Comparison of ENCODE assay signal across 13 cellular contexts in the genomic region with DNA sequence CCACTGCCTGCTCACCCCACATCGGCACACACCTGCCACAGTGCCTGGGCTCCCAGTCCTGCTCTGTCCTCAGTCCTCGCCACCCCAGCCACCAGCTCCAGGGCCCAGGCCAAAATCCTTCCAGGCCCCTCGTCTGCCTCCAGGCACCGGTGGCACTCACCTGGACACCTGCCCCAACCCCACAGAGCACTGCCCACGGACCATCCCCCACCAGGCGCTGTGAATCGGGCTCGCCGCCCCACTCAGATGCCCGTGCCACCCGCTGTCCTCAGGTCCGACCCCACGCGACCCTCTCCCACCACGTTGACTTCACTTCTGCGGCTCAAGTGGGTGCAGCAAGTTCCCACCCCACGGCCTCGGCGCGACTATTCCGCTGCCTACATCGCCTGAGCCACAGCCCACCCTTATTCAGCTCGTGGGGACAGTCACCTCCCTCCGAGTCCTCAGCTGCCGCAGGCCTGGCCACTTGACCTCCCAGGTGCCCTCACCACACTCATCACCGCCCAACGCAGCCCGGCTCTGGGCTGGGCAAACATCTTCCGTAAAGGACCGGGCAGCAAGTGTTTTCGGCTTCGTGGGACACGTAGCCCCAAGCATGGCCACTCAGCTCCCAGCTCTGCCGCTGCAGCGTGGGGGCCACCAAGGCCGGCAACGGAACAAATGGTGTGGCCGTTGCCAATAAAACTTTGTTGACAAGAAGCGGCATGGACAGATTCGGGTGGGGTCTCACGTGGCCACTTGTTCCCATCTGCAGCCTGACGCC. TPM values are rescaled to one million over a fixed set of nuclear protein-coding genes. Genes with fewer than 3 reads are reported as not detected.
"Had no signal": no experiment of that assay in that cellular context is flagged by ENCODE, and none has a peak within 500 bp of the region (broad histone marks: within the 10 kb centered on the region; RNA-seq: fewer than 3 reads in every experiment).

No MANE protein-coding gene starts in this region.

- H3K27me3 Mint-ChIP-seq: activated B cell treated with CpG ODN at 0.5 μM for 24 hours; activated CD4-positive, alpha-beta T cell treated with anti-CD3 and anti-CD28 coated beads, Interleukin-2, amount 10 ng/mL, durations not matched to agents 7 days and 5 days; T-helper 17 cell had no signal

- H3K36me3 ChIP-seq: thyroid gland had no signal

- H3K9me3 Mint-ChIP-seq: activated B cell treated with CpG ODN at 0.5 μM for 24 hours; activated CD4-positive, alpha-beta T cell treated with anti-CD3 and anti-CD28 coated beads, Interleukin-2, amount 10 ng/mL, durations not matched to agents 7 days and 5 days; immature natural killer cell; stimulated activated effector memory CD8-positive, alpha-beta T cell treated with anti-CD3 and anti-CD28 coated beads, Interleukin-12 subunit alpha, Interleukin-12 subunit beta, amount 100 ng/mL, for 72 hours had no signal

- H3K27me3 ChIP-seq: thyroid gland, vagina had no signal

- H3K27ac ChIP-seq: thyroid gland, vagina had no signal

- H3K4me3 Mint-ChIP-seq: activated B cell treated with CpG ODN at 0.5 μM for 24 hours; activated CD4-positive, alpha-beta T cell treated with anti-CD3 and anti-CD28 coated beads, Interleukin-2, amount 10 ng/mL, durations not matched to agents 7 days and 5 days; activated naive CD8-positive, alpha-beta T cell treated with anti-CD3 and anti-CD28 coated beads, Interleukin-2, amount 50 U/mL, for 24 hours; immature natural killer cell; nephron progenitor cell; stimulated activated effector memory CD8-positive, alpha-beta T cell treated with anti-CD3 and anti-CD28 coated beads, Interleukin-12 subunit alpha, Interleukin-12 subunit beta, amount 100 ng/mL, for 72 hours; T-helper 17 cell had no signal

- H3K4me3 ChIP-seq: thyroid gland, vagina had no signal

- ATAC-seq: activated naive CD8-positive, alpha-beta T cell treated with anti-CD3 and anti-CD28 coated beads, Interleukin-2, amount 50 U/mL, for 24 hours; stimulated activated effector memory CD8-positive, alpha-beta T cell treated with anti-CD3 and anti-CD28 coated beads, Interleukin-12 subunit alpha, Interleukin-12 subunit beta, amount 100 ng/mL, for 72 hours; T-helper 17 cell had no signal

- H3K9me3 ChIP-seq: thyroid gland, vagina had no signal

- H3K27ac Mint-ChIP-seq: activated B cell treated with CpG ODN at 0.5 μM for 24 hours; activated CD4-positive, alpha-beta T cell treated with anti-CD3 and anti-CD28 coated beads, Interleukin-2, amount 10 ng/mL, durations not matched to agents 7 days and 5 days; activated naive CD8-positive, alpha-beta T cell treated with anti-CD3 and anti-CD28 coated beads, Interleukin-2, amount 50 U/mL, for 24 hours; immature natural killer cell; nephron progenitor cell; stimulated activated effector memory CD8-positive, alpha-beta T cell treated with anti-CD3 and anti-CD28 coated beads, Interleukin-12 subunit alpha, Interleukin-12 subunit beta, amount 100 ng/mL, for 72 hours; T-helper 17 cell had no signal

- DNase-seq: activated B cell treated with CpG ODN at 0.5 μM for 24 hours; activated CD4-positive, alpha-beta T cell treated with anti-CD3 and anti-CD28 coated beads, Interleukin-2, amount 10 ng/mL, durations not matched to agents 7 days and 5 days; activated CD8-positive, alpha-beta memory T cell treated with anti-CD3 and anti-CD28 coated beads for 24 hours; activated naive CD4-positive, alpha-beta T cell; activated naive CD8-positive, alpha-beta T cell treated with anti-CD3 and anti-CD28 coated beads, Interleukin-2, amount 50 U/mL, for 24 hours; immature natural killer cell; nephron progenitor cell; T-helper 17 cell; thyroid gland had no signal

RNA-seq across cellular contexts. Expression of a gene that starts 13.6 kb away (rescaled TPM):
- total RNA-seq: osteocyte, pulmonary artery endothelial cell had no signal
